15 cellular contexts compared by ENCODE assay signal in the genomic region with DNA sequence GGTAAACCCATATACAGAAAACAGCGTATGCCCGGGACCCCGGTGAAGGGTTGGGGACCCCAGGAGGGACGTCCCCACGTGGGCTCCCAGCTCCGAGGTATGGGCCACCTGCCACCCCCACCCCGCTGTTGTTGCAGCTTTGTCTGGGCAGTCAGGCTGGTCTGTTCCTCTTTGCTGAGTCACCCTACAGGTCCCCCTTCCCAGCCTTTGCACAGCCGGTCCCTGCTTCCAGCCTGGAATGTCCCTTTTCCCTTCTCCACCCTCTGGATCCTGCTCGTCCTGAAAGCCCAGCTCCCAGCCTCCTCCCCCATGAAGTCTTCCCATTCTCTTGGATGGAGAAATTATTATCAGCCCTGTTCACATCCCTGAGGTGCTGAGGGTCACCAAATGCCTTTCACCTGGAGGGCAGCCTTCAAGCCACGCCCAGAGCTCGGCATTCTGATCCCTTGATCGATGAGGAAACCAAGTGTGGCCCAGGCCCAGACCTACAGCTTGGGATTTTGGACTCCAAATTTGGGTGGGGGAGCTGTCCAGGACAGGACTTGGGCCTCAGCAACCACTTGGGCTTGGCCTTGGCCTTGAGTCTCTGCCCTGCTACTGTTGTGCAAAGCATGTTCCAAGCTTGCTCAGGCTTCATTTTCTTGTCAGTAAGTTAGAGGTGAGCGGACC. TPM values are rescaled to one million over a fixed set of nuclear protein-coding genes. Genes with fewer than 3 reads are reported as not detected.
DNase-seq lines count a peak whose midpoint lies in the region; ATAC-seq and TF ChIP-seq lines count a peak whose summit lies in the region.
"Had no signal": no experiment of that assay in that cellular context is flagged by ENCODE, and none has a peak within 500 bp of the region (broad histone marks: within the 10 kb centered on the region; RNA-seq: fewer than 3 reads in every experiment).

No MANE protein-coding gene starts in this region.

- POLR2A ChIA-PET in HEK293T (lab: Yijun Ruan, JAX), result interaction anchor here (1.1 kb wide), 1 partner anchor 9 kb away, joined by 4 read pairs; a partner anchor contains a TSS

- peaks cover 2% of the 10 kb centered on the region for H3K27me3 Mint-ChIP-seq in activated naive CD8-positive, alpha-beta T cell treated with anti-CD3 and anti-CD28 coated beads, Interleukin-2, amount 50 U/mL, for 24 hours

- H3K36me3 ChIP-seq in transverse colon, result no peaks in the 10 kb centered on the region

- H3K9me3 ChIP-seq in transverse colon, result no peaks in the 10 kb centered on the region

- TF ChIP-seq POLR2A in transverse colon (IDR thresholded peaks at IDR 0.05), result peak; percentile 68

- peak overlapping the region; percentile 87 to 98 (median 93) for H3K27ac ChIP-seq in transverse colon

- in situ Hi-C loops in transverse colon (cut with MboI; ENCODE audit: low pct_ligation_motif_present in 1 of 4, low pct_unique_long_range_greater_than_20kb in 1 of 4, low sequenced_read_pairs in 3 of 4), result no loop called here

- peaks cover 5 to 20% (median 12%) of the 10 kb centered on the region in 4 donors for H3K4me1 ChIP-seq in transverse colon

- no peaks in the 10 kb centered on the region for H3K27me3 ChIP-seq in transverse colon

- WGBS in transverse colon (ENCODE audit: low coverage in 1 of 2), 2 donors, result 35 to 48% methylated on average over 5 to 13 of the region's 13 CpGs

- CTCF ChIA-PET in HEK293T (lab: Yijun Ruan, JAX), result no interaction called here

- peak overlapping the region in 3 of 4 donors; percentile 48 to 62 (median 56) for H3K4me3 ChIP-seq in transverse colon

- TF ChIP-seq CTCF in transverse colon (IDR thresholded peaks at IDR 0.05), result no peak

- intact Hi-C loops in transverse colon (cut with DNase I; ENCODE audit: low total_unique reads), result no loop called here

- H3K4me1 Mint-ChIP-seq in activated naive CD8-positive, alpha-beta T cell treated with anti-CD3 and anti-CD28 coated beads, Interleukin-2, amount 50 U/mL, for 24 hours, result peaks cover 9% of the 10 kb centered on the region

- H3K9me3 Mint-ChIP-seq in activated naive CD8-positive, alpha-beta T cell treated with anti-CD3 and anti-CD28 coated beads, Interleukin-2, amount 50 U/mL, for 24 hours, result no peaks in the 10 kb centered on the region
- H3K9me3 Mint-ChIP-seq: activated naive CD4-positive, alpha-beta T cell treated with anti-CD3 and anti-CD28 coated beads, Interleukin-2, amount 10 ng/mL, durations not matched to agents 7 days and 5 days; T-helper 1 cell treated with Interleukin-12 subunit alpha and Interleukin-12 subunit beta and Interleukin-4 antibody, amounts not matched to agents 30 μg/mL and 1 μg/mL, for 36 hours had no signal

- no peak for TF ChIP-seq EP300 in transverse colon (IDR thresholded peaks at IDR 0.05; ENCODE audit: low read depth)

- H3K4me3 Mint-ChIP-seq in activated naive CD8-positive, alpha-beta T cell treated with anti-CD3 and anti-CD28 coated beads, Interleukin-2, amount 50 U/mL, for 24 hours, result no peak overlapping the region
- H3K4me3 Mint-ChIP-seq: activated naive CD4-positive, alpha-beta T cell treated with anti-CD3 and anti-CD28 coated beads, Interleukin-2, amount 10 ng/mL, durations not matched to agents 7 days and 5 days; T-helper 1 cell treated with Interleukin-12 subunit alpha and Interleukin-12 subunit beta and Interleukin-4 antibody, amounts not matched to agents 30 μg/mL and 1 μg/mL, for 36 hours had no signal

- DNase-seq in DMS153 (lab: John Stamatoyannopoulos, UW), result peak; percentile 31
- DNase-seq in DMS153 treated with DMSO at 0.1 percent for 48 hours (lab: John Stamatoyannopoulos, UW; ENCODE audit: unreplicated experiment), result no peak
- peak; percentile 37 for DNase-seq in left kidney (ENCODE audit: low read depth, low spot score)
- DNase-seq in transverse colon, result peak; percentile 82
- DNase-seq in HEK293T (ENCODE audit: extremely low spot score), result no peak
- DNase-seq in activated naive CD8-positive, alpha-beta T cell treated with anti-CD3 and anti-CD28 coated beads, Interleukin-2, amount 50 U/mL, for 24 hours, result no peak
- DNase-seq: activated naive CD4-positive, alpha-beta T cell treated with anti-CD3 and anti-CD28 coated beads, Interleukin-2, amount 10 ng/mL, durations not matched to agents 7 days and 5 days; NCI-H1105; stimulated activated CD4-positive, alpha-beta T cell treated with anti-CD3 and anti-CD28 coated beads, Interleukin-4, amount 100 ng/mL, for 24 hours had no signal

- ATAC-seq in SK-N-SH treated with all-trans-retinoic acid at 6 μM for 48 hours, result no peak
- no peak for ATAC-seq in activated naive CD8-positive, alpha-beta T cell treated with anti-CD3 and anti-CD28 coated beads, Interleukin-2, amount 50 U/mL, for 24 hours
- ATAC-seq in GM19324 (IDR thresholded peaks at IDR 0.05; ENCODE audit: low FRiP score, unreplicated experiment), result no peak
- ATAC-seq: left lobe of liver had no signal

- no peaks in the 10 kb centered on the region for H3K36me3 Mint-ChIP-seq in activated naive CD8-positive, alpha-beta T cell treated with anti-CD3 and anti-CD28 coated beads, Interleukin-2, amount 50 U/mL, for 24 hours (ENCODE audit: low read depth)
- H3K36me3 Mint-ChIP-seq: activated naive CD4-positive, alpha-beta T cell treated with anti-CD3 and anti-CD28 coated beads, Interleukin-2, amount 10 ng/mL, durations not matched to agents 7 days and 5 days had no signal

- no peak overlapping the region for H3K27ac Mint-ChIP-seq in activated naive CD8-positive, alpha-beta T cell treated with anti-CD3 and anti-CD28 coated beads, Interleukin-2, amount 50 U/mL, for 24 hours
- H3K27ac Mint-ChIP-seq: activated naive CD4-positive, alpha-beta T cell treated with anti-CD3 and anti-CD28 coated beads, Interleukin-2, amount 10 ng/mL, durations not matched to agents 7 days and 5 days; T-helper 1 cell treated with Interleukin-12 subunit alpha and Interleukin-12 subunit beta and Interleukin-4 antibody, amounts not matched to agents 30 μg/mL and 1 μg/mL, for 36 hours had no signal

TF ChIP-seq in SK-N-SH treated with all-trans-retinoic acid at 6 μM for 48 hours, 23 proteins besides CTCF, POLR2A, EP300 and RAD21:
- no peak for TF ChIP-seq OSR1 (CRISPR knock-in tag; IDR thresholded peaks at IDR 0.05)
- TF ChIP-seq ZFP3 (CRISPR knock-in tag; IDR thresholded peaks at IDR 0.05), result 0 out of 2 replicates have a peak, but pooled peaks have one; percentile 72

TF ChIP-seq in HEK293T, 16 proteins besides CTCF, POLR2A, EP300 and RAD21:
- no peak for TF ChIP-seq FOXK2 (IDR thresholded peaks at IDR 0.05)
- TF ChIP-seq ARNT (IDR thresholded peaks at IDR 0.05), result no peak
- no peak for TF ChIP-seq SUZ12 (IDR thresholded peaks at IDR 0.05)
- TF ChIP-seq FOXA1 (IDR thresholded peaks at IDR 0.05), result no peak
- no peak for TF ChIP-seq ZNF384 (IDR thresholded peaks at IDR 0.05)
- TF ChIP-seq, protein P1, sequence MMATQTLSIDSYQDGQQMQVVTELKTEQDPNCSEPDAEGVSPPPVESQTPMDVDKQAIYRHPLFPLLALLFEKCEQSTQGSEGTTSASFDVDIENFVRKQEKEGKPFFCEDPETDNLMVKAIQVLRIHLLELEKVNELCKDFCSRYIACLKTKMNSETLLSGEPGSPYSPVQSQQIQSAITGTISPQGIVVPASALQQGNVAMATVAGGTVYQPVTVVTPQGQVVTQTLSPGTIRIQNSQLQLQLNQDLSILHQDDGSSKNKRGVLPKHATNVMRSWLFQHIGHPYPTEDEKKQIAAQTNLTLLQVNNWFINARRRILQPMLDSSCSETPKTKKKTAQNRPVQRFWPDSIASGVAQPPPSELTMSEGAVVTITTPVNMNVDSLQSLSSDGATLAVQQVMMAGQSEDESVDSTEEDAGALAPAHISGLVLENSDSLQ (IDR thresholded peaks at IDR 0.05), result no peak
- no peak for TF ChIP-seq ELF4 (IDR thresholded peaks at IDR 0.05)
- TF ChIP-seq NFRKB (IDR thresholded peaks at IDR 0.05), result no peak
- TF ChIP-seq SP1 (IDR thresholded peaks at IDR 0.05), result no peak
- no peak for TF ChIP-seq L3MBTL2 (conservative IDR thresholded peaks at IDR 0.05)
- no peak for TF ChIP-seq HDGF (IDR thresholded peaks at IDR 0.05; ENCODE audit: borderline replicate concordance)
- TF ChIP-seq BHLHE40 (IDR thresholded peaks at IDR 0.05; ENCODE audit: borderline replicate concordance), result no peak
- TF ChIP-seq FOXM1 (IDR thresholded peaks at IDR 0.05; ENCODE audit: borderline replicate concordance), result no peak
- no peak for TF ChIP-seq TARDBP (IDR thresholded peaks at IDR 0.05)
- TF ChIP-seq LEF1 (IDR thresholded peaks at IDR 0.05; ENCODE audit: borderline replicate concordance), result no peak
- TF ChIP-seq CTBP1 (IDR thresholded peaks at IDR 0.05; ENCODE audit: borderline replicate concordance), result no peak

RNA-seq across cellular contexts. Expression of a gene that starts 2.6 kb away (rescaled TPM):
- total RNA-seq in transverse colon, result 1,000 to 10,000 TPM in 1 of 4 donors, 100 to 1,000 TPM in 3; 555 to 1,122 (median 815) TPM
- total RNA-seq: frontal cortex had no signal

RNA-seq across cellular contexts. Expression of a gene that starts 8.9 kb away (rescaled TPM):
- 10 to 100 TPM in 1 of 4 donors, 1 to 10 TPM in 3; 2.6 to 29.5 (median 5.1) TPM for total RNA-seq in transverse colon

RNA-seq across cellular contexts. Expression of a gene that starts 27.6 kb away (rescaled TPM):
- not detected for total RNA-seq in transverse colon
- total RNA-seq: frontal cortex, left lobe of liver, pulmonary artery endothelial cell had no signal

Comparison
In these comparisons a context has a peak if more than half of its experiments do, and no peak if none do; other contexts are left out.
1. DNase-seq: peak in DMS153 (single experiment), left kidney (single experiment) and transverse colon (single experiment); none in DMS153 treated with DMSO at 0.1 percent for 48 hours (single experiment), HEK293T (single experiment) and activated naive CD8-positive, alpha-beta T cell treated with anti-CD3 and anti-CD28 coated beads, Interleukin-2, amount 50 U/mL, for 24 hours (single experiment).